20 cellular contexts compared by ENCODE assay signal in the genomic region with DNA sequence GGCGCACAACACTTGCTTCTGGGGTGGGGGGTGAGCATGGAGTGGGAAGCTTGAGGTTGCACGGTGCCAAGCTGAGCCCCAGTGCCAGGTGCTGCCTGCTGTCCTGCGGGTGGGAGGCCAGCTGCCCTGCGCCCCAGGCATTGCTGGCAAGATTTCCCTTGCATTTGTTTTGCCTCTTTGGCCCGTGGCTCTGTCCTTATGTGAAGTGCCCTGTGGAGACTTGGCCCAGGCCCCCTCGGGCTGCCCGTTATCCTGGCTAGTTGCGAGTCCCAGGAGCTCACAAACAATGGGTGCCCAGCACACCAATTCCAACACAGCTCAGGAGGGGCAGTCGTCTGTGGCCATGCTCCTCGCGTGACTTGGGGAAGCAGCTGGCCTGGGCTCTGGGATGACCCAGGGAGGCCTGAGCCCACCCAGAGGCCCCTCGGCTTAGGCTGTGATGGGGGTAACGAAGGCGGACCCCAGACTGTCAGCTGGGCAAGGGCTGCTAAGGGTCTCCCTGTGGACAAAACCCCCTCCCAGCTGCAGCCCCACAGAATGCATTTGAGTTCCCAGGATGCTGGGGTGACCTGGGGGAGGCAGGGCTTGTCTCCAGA. TPM values are rescaled to one million over a fixed set of nuclear protein-coding genes. Genes with fewer than 3 reads are reported as not detected.
DNase-seq lines count a peak whose midpoint lies in the region; ATAC-seq and TF ChIP-seq lines count a peak whose summit lies in the region.
"Had no signal": no experiment of that assay in that cellular context is flagged by ENCODE, and none has a peak within 500 bp of the region (broad histone marks: within the 10 kb centered on the region; RNA-seq: fewer than 3 reads in every experiment).

No MANE protein-coding gene starts in this region.

- peak; percentile 17 for DNase-seq in activated naive CD8-positive, alpha-beta T cell treated with anti-CD3 and anti-CD28 coated beads, Interleukin-2, amount 10 ng/mL, durations not matched to agents 7 days and 5 days
- DNase-seq in activated naive CD8-positive, alpha-beta T cell treated with anti-CD3 and anti-CD28 coated beads for 36 hours = no peak
- DNase-seq in dorsolateral prefrontal cortex (peak in 7 of 10 donors; percentile 6 to 61 (median 33)), natural killer cell (peak; percentile 3), upper lobe of right lung (peak; percentile 60), thyroid gland (no peak), occipital lobe (lab: John Stamatoyannopoulos, UW) (no peak)
- DNase-seq: activated gamma-delta T cell treated with Interleukin-2 at 50 U/mL for 16 hours; CD8-positive, alpha-beta memory T cell; foreskin keratinocyte; NCI-H1417 treated with DMSO at 0.1 percent for 48 hours; NCI-H2227 treated with DMSO at 0.1 percent for 48 hours; stimulated activated naive CD8-positive, alpha-beta T cell treated with anti-CD3 and anti-CD28 coated beads, Interleukin-15, Interleukin-2, amounts not matched to agents 100 U/mL and 50 U/mL, for 24 hours had no signal

- H3K4me3 Mint-ChIP-seq in activated naive CD8-positive, alpha-beta T cell treated with anti-CD3 and anti-CD28 coated beads, Interleukin-2, amount 10 ng/mL, durations not matched to agents 7 days and 5 days = no peak overlapping the region
- H3K4me3 Mint-ChIP-seq in activated naive CD8-positive, alpha-beta T cell treated with anti-CD3 and anti-CD28 coated beads for 36 hours = no peak overlapping the region
- H3K4me3 Mint-ChIP-seq in natural killer cell = no peak overlapping the region
- H3K4me3 Mint-ChIP-seq: CD8-positive, alpha-beta memory T cell; WTC11 had no signal

- TF ChIP-seq CTCF in dorsolateral prefrontal cortex (IDR thresholded peaks at IDR 0.05 in 54 of 56, conservative IDR thresholded peaks at IDR 0.05 in 2 of 56; ENCODE audit: low read depth in 1 of 56, partially characterized antibody in 56 of 56) (no peak), natural killer cell (IDR thresholded peaks at IDR 0.05) (no peak), upper lobe of right lung (IDR thresholded peaks at IDR 0.05) (no peak), thyroid gland (IDR thresholded peaks at IDR 0.05) (no peak)

- H3K27ac ChIP-seq in dorsolateral prefrontal cortex (no peak overlapping the region), upper lobe of right lung (no peak overlapping the region), thyroid gland (no peak overlapping the region)
- H3K27ac ChIP-seq: ascending aorta, foreskin keratinocyte had no signal

- H3K4me1 ChIP-seq in upper lobe of right lung (no peaks in the 10 kb centered on the region), thyroid gland (no peaks in the 10 kb centered on the region)
- H3K4me1 ChIP-seq: ascending aorta, foreskin keratinocyte had no signal

- peaks cover 4% of the 10 kb centered on the region for H3K27me3 Mint-ChIP-seq in activated naive CD8-positive, alpha-beta T cell treated with anti-CD3 and anti-CD28 coated beads, Interleukin-2, amount 10 ng/mL, durations not matched to agents 7 days and 5 days
- peaks cover 4% of the 10 kb centered on the region for H3K27me3 Mint-ChIP-seq in activated naive CD8-positive, alpha-beta T cell treated with anti-CD3 and anti-CD28 coated beads for 36 hours
- no peaks in the 10 kb centered on the region for H3K27me3 Mint-ChIP-seq in natural killer cell (ENCODE audit: low read depth in 2 of 2)

- WGBS in thyroid gland, 2 donors = 78% methylated on average over 11 of the region's 14 CpGs; no CpG with 5 or more reads in 1 of the 2 donors

- H3K27ac Mint-ChIP-seq in activated naive CD8-positive, alpha-beta T cell treated with anti-CD3 and anti-CD28 coated beads, Interleukin-2, amount 10 ng/mL, durations not matched to agents 7 days and 5 days = no peak overlapping the region
- H3K27ac Mint-ChIP-seq in activated naive CD8-positive, alpha-beta T cell treated with anti-CD3 and anti-CD28 coated beads for 36 hours = no peak overlapping the region
- H3K27ac Mint-ChIP-seq in natural killer cell = no peak overlapping the region
- H3K27ac Mint-ChIP-seq: CD8-positive, alpha-beta memory T cell; WTC11 had no signal

- ATAC-seq in activated naive CD8-positive, alpha-beta T cell treated with anti-CD3 and anti-CD28 coated beads, Interleukin-2, amount 10 ng/mL, durations not matched to agents 7 days and 5 days (ENCODE audit: low read depth) = no peak
- no peak for ATAC-seq in natural killer cell
- no peak for ATAC-seq in upper lobe of right lung
- no peak for ATAC-seq in GM19035 (IDR thresholded peaks at IDR 0.05; ENCODE audit: unreplicated experiment)
- ATAC-seq: foreskin keratinocyte; stimulated activated naive CD8-positive, alpha-beta T cell treated with anti-CD3 and anti-CD28 coated beads, Interleukin-15, Interleukin-2, amounts not matched to agents 100 U/mL and 50 U/mL, for 24 hours; WTC11 had no signal

- no peaks in the 10 kb centered on the region for H3K9me3 ChIP-seq in upper lobe of right lung
- H3K9me3 ChIP-seq in thyroid gland = no peaks in the 10 kb centered on the region
- H3K9me3 ChIP-seq: ascending aorta had no signal

- POLR2A ChIA-PET in activated naive CD8-positive, alpha-beta T cell treated with anti-CD3 and anti-CD28 coated beads, Interleukin-2, amount 10 ng/mL, durations not matched to agents 7 days and 5 days (lab: Charles Lee) = no interaction called here

- H3K36me3 ChIP-seq in upper lobe of right lung (no peaks in the 10 kb centered on the region), thyroid gland (no peaks in the 10 kb centered on the region)
- H3K36me3 ChIP-seq: ascending aorta had no signal

- no peaks in the 10 kb centered on the region for H3K27me3 ChIP-seq in dorsolateral prefrontal cortex
- H3K27me3 ChIP-seq in upper lobe of right lung = no peaks in the 10 kb centered on the region
- no peaks in the 10 kb centered on the region for H3K27me3 ChIP-seq in thyroid gland
- H3K27me3 ChIP-seq: ascending aorta had no signal

- no peak for TF ChIP-seq POLR2A in thyroid gland (IDR thresholded peaks at IDR 0.05)

- H3K9me3 Mint-ChIP-seq in activated naive CD8-positive, alpha-beta T cell treated with anti-CD3 and anti-CD28 coated beads, Interleukin-2, amount 10 ng/mL, durations not matched to agents 7 days and 5 days = no peaks in the 10 kb centered on the region
- H3K9me3 Mint-ChIP-seq in activated naive CD8-positive, alpha-beta T cell treated with anti-CD3 and anti-CD28 coated beads for 36 hours = no peaks in the 10 kb centered on the region
- H3K9me3 Mint-ChIP-seq in natural killer cell = no peaks in the 10 kb centered on the region
- H3K9me3 Mint-ChIP-seq: CD8-positive, alpha-beta memory T cell; WTC11 had no signal

- no peaks in the 10 kb centered on the region for H3K4me1 Mint-ChIP-seq in activated naive CD8-positive, alpha-beta T cell treated with anti-CD3 and anti-CD28 coated beads, Interleukin-2, amount 10 ng/mL, durations not matched to agents 7 days and 5 days
- H3K4me1 Mint-ChIP-seq in activated naive CD8-positive, alpha-beta T cell treated with anti-CD3 and anti-CD28 coated beads for 36 hours = no peaks in the 10 kb centered on the region
- H3K4me1 Mint-ChIP-seq in natural killer cell = no peaks in the 10 kb centered on the region
- H3K4me1 Mint-ChIP-seq: CD8-positive, alpha-beta memory T cell had no signal

- intact Hi-C loops in dorsolateral prefrontal cortex (cut with DNase I) = no loop called here
- intact Hi-C loops in natural killer cell (cut with micrococcal nuclease) = no loop called here
- intact Hi-C loops in upper lobe of right lung (cut with DNase I) = no loop called here
- intact Hi-C loops in thyroid gland (cut with DNase I) = no loop called here

- H3K4me3 ChIP-seq in dorsolateral prefrontal cortex = no peak overlapping the region
- H3K4me3 ChIP-seq in upper lobe of right lung = no peak overlapping the region
- H3K4me3 ChIP-seq in thyroid gland (replicated peaks in 1 of 3) = no peak overlapping the region
- H3K4me3 ChIP-seq: ascending aorta had no signal

- H3K36me3 Mint-ChIP-seq in activated naive CD8-positive, alpha-beta T cell treated with anti-CD3 and anti-CD28 coated beads, Interleukin-2, amount 10 ng/mL, durations not matched to agents 7 days and 5 days = no peaks in the 10 kb centered on the region
- no peaks in the 10 kb centered on the region for H3K36me3 Mint-ChIP-seq in activated naive CD8-positive, alpha-beta T cell treated with anti-CD3 and anti-CD28 coated beads for 36 hours
- H3K36me3 Mint-ChIP-seq in natural killer cell = no peaks in the 10 kb centered on the region
- H3K36me3 Mint-ChIP-seq: CD8-positive, alpha-beta memory T cell; WTC11 had no signal

RNA-seq across cellular contexts. Expression of a gene that starts 5.9 kb away (rescaled TPM):
- not detected for total RNA-seq in activated naive CD8-positive, alpha-beta T cell treated with anti-CD3 and anti-CD28 coated beads, Interleukin-2, amount 10 ng/mL, durations not matched to agents 7 days and 5 days
- not detected for total RNA-seq in activated naive CD8-positive, alpha-beta T cell treated with anti-CD3 and anti-CD28 coated beads for 36 hours
- under 1 TPM in 13 of 120 experiments, not detected in 107; 0.20 to 0.48 (median 0.32) TPM for total RNA-seq in dorsolateral prefrontal cortex
- not detected for total RNA-seq in natural killer cell
- total RNA-seq in upper lobe of right lung = not detected
- total RNA-seq in thyroid gland = not detected
- total RNA-seq in occipital lobe = not detected
- total RNA-seq: activated CD8-positive, alpha-beta memory T cell treated with anti-CD3 and anti-CD28 coated beads for 36 hours; ascending aorta; CD8-positive, alpha-beta memory T cell; foreskin keratinocyte; HT1080; LHCN-M2; T-helper 1 cell treated with Interleukin-12 subunit alpha and Interleukin-12 subunit beta and Interleukin-4 antibody, amounts not matched to agents 30 ng/mL and 1 ng/mL, for 36 hours; WTC11 had no signal

RNA-seq across cellular contexts. Expression of a gene that starts 28.8 kb away (rescaled TPM):
- total RNA-seq in activated naive CD8-positive, alpha-beta T cell treated with anti-CD3 and anti-CD28 coated beads, Interleukin-2, amount 10 ng/mL, durations not matched to agents 7 days and 5 days = under 1 TPM in 1 of 2 experiments, not detected in 1; 0.28 TPM
- not detected for total RNA-seq in activated naive CD8-positive, alpha-beta T cell treated with anti-CD3 and anti-CD28 coated beads for 36 hours
- 1 to 10 TPM in 5 of 120 experiments, under 1 TPM in 59, not detected in 56; 0.23 to 1.3 (median 0.48) TPM for total RNA-seq in dorsolateral prefrontal cortex
- under 1 TPM in 2 of 3 donors, not detected in 1; 0.19 to 0.20 TPM for total RNA-seq in natural killer cell
- 0.64 TPM for total RNA-seq in upper lobe of right lung
- total RNA-seq in thyroid gland = under 1 TPM in 2 of 4 donors, not detected in 2; 0.13 to 0.56 TPM
- not detected for total RNA-seq in occipital lobe
- total RNA-seq: activated CD8-positive, alpha-beta memory T cell treated with anti-CD3 and anti-CD28 coated beads for 36 hours; ascending aorta; HT1080; LHCN-M2; T-helper 1 cell treated with Interleukin-12 subunit alpha and Interleukin-12 subunit beta and Interleukin-4 antibody, amounts not matched to agents 30 ng/mL and 1 ng/mL, for 36 hours had no signal

RNA-seq across cellular contexts. Expression of a gene that starts 35.2 kb away (rescaled TPM):
- not detected for total RNA-seq in activated naive CD8-positive, alpha-beta T cell treated with anti-CD3 and anti-CD28 coated beads, Interleukin-2, amount 10 ng/mL, durations not matched to agents 7 days and 5 days
- not detected for total RNA-seq in activated naive CD8-positive, alpha-beta T cell treated with anti-CD3 and anti-CD28 coated beads for 36 hours
- total RNA-seq in dorsolateral prefrontal cortex = under 1 TPM in 91 of 120 experiments, not detected in 29; 0.11 to 0.76 (median 0.34) TPM
- not detected for total RNA-seq in natural killer cell
- total RNA-seq in upper lobe of right lung = not detected
- total RNA-seq in thyroid gland = not detected
- total RNA-seq in occipital lobe = not detected
- total RNA-seq: activated CD8-positive, alpha-beta memory T cell treated with anti-CD3 and anti-CD28 coated beads for 36 hours; ascending aorta; CD8-positive, alpha-beta memory T cell; foreskin keratinocyte; LHCN-M2; T-helper 1 cell treated with Interleukin-12 subunit alpha and Interleukin-12 subunit beta and Interleukin-4 antibody, amounts not matched to agents 30 ng/mL and 1 ng/mL, for 36 hours; WTC11 had no signal

Comparison
In these comparisons a context has a peak if more than half of its experiments do, and no peak if none do; other contexts are left out.
1. DNase-seq: peak in activated naive CD8-positive, alpha-beta T cell treated with anti-CD3 and anti-CD28 coated beads, Interleukin-2, amount 10 ng/mL, durations not matched to agents 7 days and 5 days (single experiment), dorsolateral prefrontal cortex (7 of 10), natural killer cell (single experiment) and upper lobe of right lung (single experiment); none in activated naive CD8-positive, alpha-beta T cell treated with anti-CD3 and anti-CD28 coated beads for 36 hours (single experiment), thyroid gland (0 of 2) and occipital lobe (single experiment).